In the genomic region with DNA sequence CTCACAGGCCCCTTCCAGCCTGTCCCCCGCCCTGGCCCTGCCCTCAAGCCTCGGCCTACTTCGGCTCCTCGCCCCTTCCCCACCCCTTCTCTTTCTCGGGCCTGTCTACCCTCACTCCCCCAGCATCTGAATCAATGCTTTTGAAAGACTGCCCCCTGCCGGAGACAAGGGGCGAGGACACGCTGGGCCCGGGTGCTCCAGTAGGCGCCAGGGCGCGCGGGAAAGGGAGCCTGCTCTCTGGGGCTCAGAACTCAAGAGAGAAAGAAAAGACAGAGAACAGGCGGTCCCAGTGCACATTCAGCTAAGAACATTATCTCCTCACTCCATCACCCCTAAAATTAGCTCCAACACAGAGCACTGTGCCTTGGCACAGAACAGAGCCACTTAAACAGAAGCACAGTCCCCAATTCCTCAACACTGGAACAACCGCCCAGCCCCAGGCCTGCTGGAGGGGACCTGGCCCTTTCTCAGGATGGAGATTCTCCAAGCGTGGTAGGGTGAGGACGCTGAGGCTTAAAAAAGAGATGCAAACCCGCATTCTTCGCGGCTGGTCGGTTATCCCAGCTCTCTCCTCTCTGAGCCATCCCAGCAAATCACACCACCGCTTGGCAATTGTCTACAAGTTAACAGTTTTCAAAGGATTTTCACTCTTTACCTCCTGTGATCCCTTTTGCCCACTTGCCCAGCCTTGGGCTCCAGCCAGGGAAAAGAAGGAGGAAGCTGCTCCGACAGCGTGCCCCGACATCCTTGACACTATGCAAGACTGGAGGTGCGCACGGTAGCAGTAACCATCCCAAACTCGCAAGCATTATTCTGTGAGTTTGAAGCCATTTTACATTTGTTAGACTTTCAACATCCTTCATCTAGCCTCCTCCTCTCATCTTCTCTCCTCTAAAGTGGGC, we compare ENCODE assay signal across 7 cellular contexts. TPM values are rescaled to one million over a fixed set of nuclear protein-coding genes. Genes with fewer than 3 reads are reported as not detected.
DNase-seq lines count a peak whose midpoint lies in the region; ATAC-seq and TF ChIP-seq lines count a peak whose summit lies in the region.

No MANE protein-coding gene starts in this region.

- DNase-seq in Karpas-422 (peak; percentile 93), SK-N-SH (peak; percentile 98), glomerular visceral epithelial cell (ENCODE audit: extremely low spot score) (peak; percentile 61), omental fat pad (ENCODE audit: low spot score) (peak; percentile 69), thoracic aorta (ENCODE audit: low spot score) (no peak)
- DNase-seq in activated naive CD4-positive, alpha-beta T cell treated with anti-CD3 and anti-CD28 coated beads, Interleukin-2, amount 10 ng/mL, durations not matched to agents 7 days and 5 days = peak; percentile 90

- peaks cover 25% of the 10 kb centered on the region for H3F3A ChIP-seq in SK-N-SH (replicated peaks; ENCODE audit: insufficient read depth)

- H3K36me3 Mint-ChIP-seq in activated naive CD4-positive, alpha-beta T cell treated with anti-CD3 and anti-CD28 coated beads, Interleukin-2, amount 10 ng/mL, durations not matched to agents 7 days and 5 days = peaks cover 10% of the 10 kb centered on the region

- peak overlapping the region; percentile 14; the same call in 1 of the 2 replicates for H3K27ac ChIP-seq in Karpas-422 (ENCODE audit: low read length)
- peak overlapping the region in 1 of 2 experiments; percentile 43; a peak in 2 of 4 replicates for H3K27ac ChIP-seq in SK-N-SH (ENCODE audit: low read depth in 2 of 2, low read length in 1 of 2)
- H3K27ac ChIP-seq in thoracic aorta = no peak overlapping the region

- no peak overlapping the region for H2AFZ ChIP-seq in Karpas-422 (ENCODE audit: low read length)
- no peak overlapping the region for H2AFZ ChIP-seq in SK-N-SH (ENCODE audit: low read depth)

- peaks cover 38% of the 10 kb centered on the region for H3K4me1 ChIP-seq in Karpas-422 (ENCODE audit: low read length)
- H3K4me1 ChIP-seq in SK-N-SH (ENCODE audit: control insufficient read depth in 1 of 2, insufficient read depth in 2 of 2, low read depth in 1 of 2, low read length in 1 of 2) = peaks cover 18 to 23% of the 10 kb centered on the region in 2 experiments
- H3K4me1 ChIP-seq in thoracic aorta (ENCODE audit: control insufficient read depth in 1 of 2, low read depth in 2 of 2) = peaks cover 27 to 50% of the 10 kb centered on the region in 2 donors

- WGBS in SK-N-SH (ENCODE audit: low lambda C conversion rate) = 40% methylated on average over 28 of the region's 28 CpGs

- H3K27me3 ChIP-seq in Karpas-422 (ENCODE audit: low read length) = no peaks in the 10 kb centered on the region
- no peaks in the 10 kb centered on the region for H3K27me3 ChIP-seq in SK-N-SH (ENCODE audit: insufficient read depth)
- H3K27me3 ChIP-seq in thoracic aorta (replicated peaks; ENCODE audit: insufficient read depth) = no peaks in the 10 kb centered on the region

- no peaks in the 10 kb centered on the region for H3K9me2 ChIP-seq in Karpas-422 (replicated peaks; ENCODE audit: insufficient read depth, low read length)
- no peaks in the 10 kb centered on the region for H3K9me2 ChIP-seq in SK-N-SH

- H3K79me2 ChIP-seq in Karpas-422 (ENCODE audit: low read length) = peaks cover 54% of the 10 kb centered on the region
- H3K79me2 ChIP-seq in SK-N-SH (ENCODE audit: insufficient read depth) = peaks cover 55% of the 10 kb centered on the region

- TF ChIP-seq CTCF in GM12873 (IDR thresholded peaks at IDR 0.05; ENCODE audit: insufficient read depth, low read depth, low read length, missing control alignments) = peak; percentile 83
- TF ChIP-seq CTCF in SK-N-SH (IDR thresholded peaks at IDR 0.05) = peak; percentile 98
- TF ChIP-seq CTCF in omental fat pad (IDR thresholded peaks at IDR 0.05) = peak in 1 of 3 donors; percentile 57
- TF ChIP-seq CTCF in thoracic aorta (IDR thresholded peaks at IDR 0.05) = peak; percentile 89

- H3K4me2 ChIP-seq in Karpas-422 (ENCODE audit: low read depth, low read length, poor library complexity, severe bottlenecking) = peak overlapping the region; percentile 94
- peak overlapping the region; percentile 99 for H3K4me2 ChIP-seq in SK-N-SH

- peaks cover 22% of the 10 kb centered on the region for H3K27me3 Mint-ChIP-seq in activated naive CD4-positive, alpha-beta T cell treated with anti-CD3 and anti-CD28 coated beads, Interleukin-2, amount 10 ng/mL, durations not matched to agents 7 days and 5 days

- ATAC-seq in omental fat pad (ENCODE audit: low FRiP score) = peak; percentile 65
- no peak for ATAC-seq in thoracic aorta (ENCODE audit: insufficient number of reproducible peaks, low FRiP score, low read depth)

- H3K9me3 ChIP-seq in Karpas-422 (ENCODE audit: low read length) = no peaks in the 10 kb centered on the region
- no peaks in the 10 kb centered on the region for H3K9me3 ChIP-seq in SK-N-SH
- no peaks in the 10 kb centered on the region for H3K9me3 ChIP-seq in thoracic aorta

- no peaks in the 10 kb centered on the region for H3K9me3 Mint-ChIP-seq in activated naive CD4-positive, alpha-beta T cell treated with anti-CD3 and anti-CD28 coated beads, Interleukin-2, amount 10 ng/mL, durations not matched to agents 7 days and 5 days

- TF ChIP-seq RAD21 in SK-N-SH (IDR thresholded peaks at IDR 0.05; ENCODE audit: low read length) = peak; percentile 89

- peak overlapping the region; percentile 49 for H3K27ac Mint-ChIP-seq in activated naive CD4-positive, alpha-beta T cell treated with anti-CD3 and anti-CD28 coated beads, Interleukin-2, amount 10 ng/mL, durations not matched to agents 7 days and 5 days

- H3K9ac ChIP-seq in Karpas-422 (ENCODE audit: low read length) (peak overlapping the region; percentile 86), SK-N-SH (peak overlapping the region; percentile 92; the same call in 1 of the 2 replicates)

- H3K4me1 Mint-ChIP-seq in activated naive CD4-positive, alpha-beta T cell treated with anti-CD3 and anti-CD28 coated beads, Interleukin-2, amount 10 ng/mL, durations not matched to agents 7 days and 5 days = peaks cover 32% of the 10 kb centered on the region

- TF ChIP-seq EP300 in SK-N-SH (IDR thresholded peaks at IDR 0.05; ENCODE audit: borderline replicate concordance in 1 of 2, low read depth in 1 of 2, low read length in 1 of 2) = no peak

- peaks cover 16% of the 10 kb centered on the region for H3K36me3 ChIP-seq in Karpas-422 (ENCODE audit: insufficient read depth, low read length)
- H3K36me3 ChIP-seq in SK-N-SH (replicated peaks in 1 of 2; ENCODE audit: control insufficient read depth in 1 of 2, insufficient read depth in 2 of 2, low read length in 1 of 2) = peaks cover 6 to 25% of the 10 kb centered on the region in 2 experiments
- peaks cover 14% of the 10 kb centered on the region for H3K36me3 ChIP-seq in thoracic aorta

- peak overlapping the region; percentile 92 for H3K4me3 Mint-ChIP-seq in activated naive CD4-positive, alpha-beta T cell treated with anti-CD3 and anti-CD28 coated beads, Interleukin-2, amount 10 ng/mL, durations not matched to agents 7 days and 5 days

- POLR2A ChIA-PET in SK-N-SH (lab: Yijun Ruan, JAX) = interaction anchor here (0.6 to 2.9 kb wide), 7 partner anchors 9 to 435 kb away, joined by 3 to 14 read pairs (median 6); a partner anchor contains a TSS

- peak overlapping the region; percentile 94 for H3K4me3 ChIP-seq in Karpas-422 (ENCODE audit: low read length)
- peak overlapping the region; percentile 66 to 87 for H3K4me3 ChIP-seq in SK-N-SH (ENCODE audit: low read depth in 2 of 2, low read length in 1 of 2)
- H3K4me3 ChIP-seq in thoracic aorta = peak overlapping the region; percentile 96

- CTCF ChIA-PET in SK-N-SH (lab: Yijun Ruan, JAX) = interaction anchor here (0.5 to 11.0 kb wide), 76 partner anchors 8 to 966 kb away, joined by 3 to 227 read pairs (median 5); a partner anchor contains a TSS
- CTCF ChIA-PET in activated naive CD4-positive, alpha-beta T cell treated with anti-CD3 and anti-CD28 coated beads, Interleukin-2, amount 10 ng/mL, durations not matched to agents 7 days and 5 days (lab: Charles Lee) = interaction anchor here (0.6 to 5.6 kb wide), 28 partner anchors 10 to 255 kb away, joined by 3 to 38 read pairs (median 5); a partner anchor contains a TSS

- H4K20me1 ChIP-seq in Karpas-422 (ENCODE audit: insufficient read depth, low read depth, low read length) = peaks cover 37% of the 10 kb centered on the region
- peaks cover 52% of the 10 kb centered on the region for H4K20me1 ChIP-seq in SK-N-SH (ENCODE audit: insufficient read depth)

TF ChIP-seq in SK-N-SH, 30 proteins besides CTCF, POLR2A, EP300 and RAD21 (continues in another document):
- TF ChIP-seq MEF2A (IDR thresholded peaks at IDR 0.05; ENCODE audit: borderline replicate concordance, low read depth) = no peak
- TF ChIP-seq YY1 (IDR thresholded peaks at IDR 0.05; ENCODE audit: low read depth) = no peak

RNA-seq across cellular contexts. Expression of a gene that starts 2.1 kb away (rescaled TPM):
- total RNA-seq in Karpas-422 (2014; rRNA removed; shearing (Covaris generic); ENCODE audit: low replicate concordance) = 16.3 and 38.2 TPM in 2 replicates
- polyA plus RNA-seq in SK-N-SH (2012; rRNA removed) = 17.4 and 19.4 TPM in 2 replicates
- polyA plus RNA-seq in SK-N-SH (2012; cell fraction: cytosol; rRNA removed) = 3.3 and 5.9 TPM in 2 replicates
- polyA plus RNA-seq in SK-N-SH (2012; cell fraction: nucleus; rRNA removed) = 99.4 and 118 TPM in 2 replicates
- total RNA-seq in omental fat pad = 10 to 100 TPM; 17.7 to 44.0 (median 19.4) TPM
- total RNA-seq in thoracic aorta = 10 to 100 TPM; 35.7 to 40.7 TPM

RNA-seq across cellular contexts. Expression of a gene that starts 14.0 kb away (rescaled TPM):
- total RNA-seq in Karpas-422 (2014; rRNA removed; shearing (Covaris generic); ENCODE audit: low replicate concordance) = 29.7 and 72.8 TPM in 2 replicates
- 63.8 and 81.8 TPM in 2 replicates for polyA plus RNA-seq in SK-N-SH (2012; rRNA removed)
- polyA plus RNA-seq in SK-N-SH (2012; cell fraction: cytosol; rRNA removed) = 46.0 and 60.0 TPM in 2 replicates
- polyA plus RNA-seq in SK-N-SH (2012; cell fraction: nucleus; rRNA removed) = 30.7 and 40.4 TPM in 2 replicates
- total RNA-seq in omental fat pad (10 to 100 TPM; 17.5 to 39.9 (median 19.4) TPM), thoracic aorta (10 to 100 TPM; 19.6 to 21.0 TPM)

RNA-seq across cellular contexts. Expression of a gene that starts 18.4 kb away (rescaled TPM):
- 65.0 and 101 TPM in 2 replicates for total RNA-seq in Karpas-422 (2014; rRNA removed; shearing (Covaris generic); ENCODE audit: low replicate concordance)
- 276 and 398 TPM in 2 replicates for polyA plus RNA-seq in SK-N-SH (2012; rRNA removed)
- polyA plus RNA-seq in SK-N-SH (2012; cell fraction: cytosol; rRNA removed) = 195 and 393 TPM in 2 replicates
- 231 and 304 TPM in 2 replicates for polyA plus RNA-seq in SK-N-SH (2012; cell fraction: nucleus; rRNA removed)
- total RNA-seq in omental fat pad (100 to 1,000 TPM; 145 to 245 (median 203) TPM), thoracic aorta (100 to 1,000 TPM; 176 to 255 TPM)

RNA-seq across cellular contexts. Expression of a gene that starts 28.3 kb away (rescaled TPM):
- total RNA-seq in Karpas-422 (2014; rRNA removed; shearing (Covaris generic); ENCODE audit: low replicate concordance) = not detected in 2 replicates
- not detected in 2 replicates for polyA plus RNA-seq in SK-N-SH (2012; rRNA removed)
- 0.03 TPM in 1 of 2 replicates, not detected in the other for polyA plus RNA-seq in SK-N-SH (2012; cell fraction: cytosol; rRNA removed)
- 0.18 and 0.32 TPM in 2 replicates for polyA plus RNA-seq in SK-N-SH (2012; cell fraction: nucleus; rRNA removed)
- total RNA-seq in omental fat pad (not detected), thoracic aorta (not detected)

RNA-seq across cellular contexts. Expression of a gene that starts 35.7 kb away (rescaled TPM):
- not detected in 2 replicates for total RNA-seq in Karpas-422 (2014; rRNA removed; shearing (Covaris generic); ENCODE audit: low replicate concordance)
- polyA plus RNA-seq in SK-N-SH (2012; rRNA removed) = 0.67 and 0.93 TPM in 2 replicates
- 1.2 and 2.0 TPM in 2 replicates for polyA plus RNA-seq in SK-N-SH (2012; cell fraction: cytosol; rRNA removed)
- 1.3 and 2.2 TPM in 2 replicates for polyA plus RNA-seq in SK-N-SH (2012; cell fraction: nucleus; rRNA removed)
- total RNA-seq in omental fat pad (not detected), thoracic aorta (not detected)
